Comparison of ENCODE assay signal across 19 cellular contexts in genomic region chr1:29251164-29252130, GRCh38. TPM values are rescaled to one million over a fixed set of nuclear protein-coding genes. Genes with fewer than 3 reads are reported as not detected.
"Had no signal": no experiment of that assay in that cellular context is flagged by ENCODE, and none has a peak within 500 bp of the region (broad histone marks: within the 10 kb centered on the region; RNA-seq: fewer than 3 reads in every experiment).

No MANE protein-coding gene starts in this region.

- H3K4me3 ChIP-seq: esophagus muscularis mucosa, heart right ventricle, left ventricle myocardium inferior, thyroid gland, uterus had no signal

- H3K27ac ChIP-seq: esophagus muscularis mucosa, heart right ventricle, left ventricle myocardium inferior, parathyroid adenoma, thyroid gland, uterus had no signal

- H3K9me3 Mint-ChIP-seq: activated CD4-positive, alpha-beta T cell treated with anti-CD3 and anti-CD28 coated beads, Interleukin-2, amount 10 ng/mL, durations not matched to agents 24 days and 14 days; activated CD8-positive, alpha-beta T cell treated with anti-CD3 and anti-CD28 coated beads for 36 hours; activated naive CD4-positive, alpha-beta T cell treated with anti-CD3 and anti-CD28 coated beads for 36 hours; activated T-cell treated with anti-CD3 and anti-CD28 coated beads, Interleukin-2, amount 50 U/mL, for 24 hours; activated T-helper 2 cell treated with anti-CD3 and anti-CD28 coated beads, Interferon-gamma antibody, Interleukin-2, Interleukin-4, amounts not matched to agents 10 μg/mL and 5 μg/mL and 100 μg/mL, durations not matched to agents 14 hours and 24 hours and 36 hours; naive thymus-derived CD4-positive, alpha-beta T cell had no signal

- H3K9me3 ChIP-seq: esophagus muscularis mucosa, heart right ventricle, left ventricle myocardium inferior, thyroid gland, uterus had no signal

- H3K27ac Mint-ChIP-seq: activated CD4-positive, alpha-beta T cell treated with anti-CD3 and anti-CD28 coated beads, Interleukin-2, amount 10 ng/mL, durations not matched to agents 24 days and 14 days; activated CD8-positive, alpha-beta T cell treated with anti-CD3 and anti-CD28 coated beads for 36 hours; activated naive CD4-positive, alpha-beta T cell treated with anti-CD3 and anti-CD28 coated beads for 36 hours; activated T-cell treated with anti-CD3 and anti-CD28 coated beads, Interleukin-2, amount 50 U/mL, for 24 hours; activated T-helper 2 cell treated with anti-CD3 and anti-CD28 coated beads, Interferon-gamma antibody, Interleukin-2, Interleukin-4, amounts not matched to agents 10 μg/mL and 5 μg/mL and 100 μg/mL, durations not matched to agents 14 hours and 24 hours and 36 hours; naive thymus-derived CD4-positive, alpha-beta T cell had no signal

- DNase-seq: activated CD4-positive, alpha-beta T cell treated with anti-CD3 and anti-CD28 coated beads, Interleukin-2, amount 10 ng/mL, durations not matched to agents 24 days and 14 days; activated CD8-positive, alpha-beta T cell treated with anti-CD3 and anti-CD28 coated beads for 36 hours; activated naive CD4-positive, alpha-beta T cell treated with anti-CD3 and anti-CD28 coated beads for 36 hours; activated T-cell treated with anti-CD3 and anti-CD28 coated beads, Interleukin-2, amount 50 U/mL, for 24 hours; cerebellar nuclear complex; cortex of kidney; effector CD4-positive, alpha-beta T cell; heart right ventricle; left ventricle myocardium inferior; mammary epithelial cell; naive thymus-derived CD4-positive, alpha-beta T cell; stimulated activated CD4-positive, alpha-beta T cell treated with anti-CD3 and anti-CD28 coated beads, Interleukin-2, amount 100 ng/mL, for 24 hours; stimulated activated naive CD4-positive, alpha-beta T cell treated with Interleukin-2 at 50 U/mL for 16 hours; T1000; thyroid gland; uterus had no signal

- H3K36me3 Mint-ChIP-seq: naive thymus-derived CD4-positive, alpha-beta T cell had no signal

- H3K36me3 ChIP-seq: esophagus muscularis mucosa, heart right ventricle, left ventricle myocardium inferior, thyroid gland, uterus had no signal

- H3K4me1 Mint-ChIP-seq: activated CD4-positive, alpha-beta T cell treated with anti-CD3 and anti-CD28 coated beads, Interleukin-2, amount 10 ng/mL, durations not matched to agents 24 days and 14 days; naive thymus-derived CD4-positive, alpha-beta T cell had no signal

- H3K4me1 ChIP-seq: esophagus muscularis mucosa, heart right ventricle, left ventricle myocardium inferior, parathyroid adenoma, thyroid gland, uterus had no signal

- ATAC-seq: activated CD8-positive, alpha-beta T cell treated with anti-CD3 and anti-CD28 coated beads for 36 hours; heart right ventricle; naive thymus-derived CD4-positive, alpha-beta T cell had no signal

- H3K27me3 ChIP-seq: heart right ventricle, thyroid gland, uterus had no signal

- H3K4me3 Mint-ChIP-seq: activated CD4-positive, alpha-beta T cell treated with anti-CD3 and anti-CD28 coated beads, Interleukin-2, amount 10 ng/mL, durations not matched to agents 24 days and 14 days; activated CD8-positive, alpha-beta T cell treated with anti-CD3 and anti-CD28 coated beads for 36 hours; activated naive CD4-positive, alpha-beta T cell treated with anti-CD3 and anti-CD28 coated beads for 36 hours; activated T-cell treated with anti-CD3 and anti-CD28 coated beads, Interleukin-2, amount 50 U/mL, for 24 hours; naive thymus-derived CD4-positive, alpha-beta T cell had no signal

RNA-seq across cellular contexts. Expression of gene PTPRU, which starts 15.1 kb away (rescaled TPM):
- polyA plus RNA-seq: naive thymus-derived CD4-positive, alpha-beta T cell had no signal
